19 cellular contexts compared by ENCODE assay signal in the genomic region with DNA sequence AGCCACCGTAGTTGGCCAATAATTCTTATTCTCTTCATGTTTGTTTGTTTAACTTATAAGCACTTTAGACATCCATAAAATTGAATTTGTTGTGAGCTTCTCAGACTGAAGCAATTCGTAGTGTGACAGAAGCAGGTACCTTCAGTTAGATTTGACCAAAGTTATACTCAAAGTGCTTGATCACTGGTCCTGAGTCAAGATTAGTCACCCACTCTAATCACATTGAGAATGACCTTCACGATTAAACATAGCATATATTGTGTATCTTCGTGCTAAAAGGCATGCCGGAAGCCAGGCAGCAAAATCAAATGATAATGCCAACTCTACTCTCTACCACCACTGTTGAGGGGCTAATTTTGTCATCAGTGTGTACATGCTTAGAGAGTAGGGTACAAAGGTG.
"Had no signal": no experiment of that assay in that cellular context is flagged by ENCODE, and none has a peak within 500 bp of the region (broad histone marks: within the 10 kb centered on the region; RNA-seq: fewer than 3 reads in every experiment).

No MANE protein-coding gene starts in this region.

- DNase-seq: activated B cell treated with CpG ODN at 0.5 μM for 24 hours; activated CD4-positive, alpha-beta memory T cell treated with anti-CD3 and anti-CD28 coated beads, Interleukin-2, amount 10 ng/mL, durations not matched to agents 7 days and 5 days; activated CD4-positive, alpha-beta T cell treated with anti-CD3 and anti-CD28 coated beads for 36 hours; activated effector memory CD4-positive, alpha-beta T cell treated with anti-CD3 and anti-CD28 coated beads, Interleukin-2, amount 50 U/mL, for 16 hours; activated naive CD4-positive, alpha-beta T cell treated with anti-CD3 and anti-CD28 coated beads, Interleukin-2, amount 10 ng/mL, durations not matched to agents 7 days and 5 days; activated naive CD8-positive, alpha-beta T cell treated with anti-CD3 and anti-CD28 coated beads, Interleukin-2, amount 50 U/mL, for 24 hours; foreskin fibroblast; kidney glomerular epithelial cell; left ventricle myocardium inferior; midbrain; natural killer cell; ovary; spleen; stimulated activated CD4-positive, alpha-beta T cell treated with anti-CD3 and anti-CD28 coated beads, Interleukin-4, amount 100 ng/mL, for 24 hours; stimulated activated naive CD4-positive, alpha-beta T cell treated with Interleukin-2 at 50 U/mL for 16 hours; T1000; upper lobe of left lung had no signal

- H3K4me3 ChIP-seq: left ventricle myocardium inferior, ovary, prostate gland, right atrium auricular region, spleen, upper lobe of left lung had no signal

- H3K27me3 ChIP-seq: ovary, right atrium auricular region, spleen, upper lobe of left lung had no signal

- H3K9me3 ChIP-seq: left ventricle myocardium inferior, ovary, prostate gland, right atrium auricular region, upper lobe of left lung had no signal

- H3K27ac ChIP-seq: left ventricle myocardium inferior, ovary, prostate gland, right atrium auricular region, spleen, upper lobe of left lung had no signal

- H3K36me3 ChIP-seq: left ventricle myocardium inferior, ovary, prostate gland, right atrium auricular region, spleen, upper lobe of left lung had no signal

- H3K4me1 ChIP-seq: left ventricle myocardium inferior, prostate gland, right atrium auricular region, spleen, upper lobe of left lung had no signal

- ATAC-seq: activated CD4-positive, alpha-beta T cell treated with anti-CD3 and anti-CD28 coated beads for 36 hours; activated naive CD8-positive, alpha-beta T cell treated with anti-CD3 and anti-CD28 coated beads, Interleukin-2, amount 50 U/mL, for 24 hours; natural killer cell had no signal
